8 cellular contexts compared by ENCODE assay signal in genomic region chr21:46322351-46323226, GRCh38. TPM values are rescaled to one million over a fixed set of nuclear protein-coding genes. Genes with fewer than 3 reads are reported as not detected.
A peak's percentile ranks its signal among the peaks of the same experiment; 100 is the strongest.
DNase-seq lines count a peak whose midpoint lies in the region; ATAC-seq, FAIRE-seq and TF ChIP-seq lines count a peak whose summit lies in the region.

No MANE protein-coding gene starts in this region.

- H3K79me2 ChIP-seq in mesendoderm (ENCODE audit: control insufficient read depth, insufficient read depth, low read length), result peaks cover 42% of the 10 kb centered on the region

- H4K5ac ChIP-seq in mesendoderm (ENCODE audit: low read length), result no peak overlapping the region

- H3K18ac ChIP-seq in mesendoderm (ENCODE audit: low read length), result peak overlapping the region; percentile 92

- H3K4me3 ChIP-seq in cardiac fibroblast (replicated peaks in 1 of 2; ENCODE audit: low read depth in 2 of 2, low read length in 2 of 2) (peak overlapping the region; percentile 68 to 75), mesendoderm (ENCODE audit: low read length) (peak overlapping the region; percentile 45), uterus (peak overlapping the region; percentile 84 to 97)

- peak overlapping the region; percentile 99 for H3K4me2 ChIP-seq in mesendoderm (ENCODE audit: low read length)

- H2BK5ac ChIP-seq in mesendoderm (ENCODE audit: low read length), result no peak overlapping the region

- TF ChIP-seq CTCF in cardiac fibroblast (IDR thresholded peaks at IDR 0.05; ENCODE audit: low read depth, low read length) (no peak), uterus (IDR thresholded peaks at IDR 0.05) (no peak)

- H3K23ac ChIP-seq in mesendoderm (ENCODE audit: low read length), result peak overlapping the region; percentile 97

- H3K56ac ChIP-seq in mesendoderm (ENCODE audit: low read length), result peak overlapping the region; percentile 96

- WGBS in mesendoderm (ENCODE audit: extremely low coverage, insufficient coverage, low lambda C conversion rate), result no CpG with 5 or more reads among the region's 50 CpGs

- peaks cover 13% of the 10 kb centered on the region for H3K79me1 ChIP-seq in mesendoderm (ENCODE audit: low read length)

- peak overlapping the region; percentile 99 for H3K4ac ChIP-seq in mesendoderm (ENCODE audit: low read depth, low read length)

- no peak overlapping the region for H2BK15ac ChIP-seq in mesendoderm (replicated peaks; ENCODE audit: low read depth)

- H3K9me3 ChIP-seq in uterus, result no peaks in the 10 kb centered on the region

- H3K27me3 ChIP-seq in mesendoderm (ENCODE audit: insufficient read depth, low read length, poor library complexity) (no peaks in the 10 kb centered on the region), uterus (no peaks in the 10 kb centered on the region)

- no peak for FAIRE-seq in urothelium cell line (lab: Jason Lieb, UNC)

- peak overlapping the region; percentile 19 for H2BK120ac ChIP-seq in mesendoderm (ENCODE audit: low read depth, low read length)

- no peak overlapping the region for H4K8ac ChIP-seq in mesendoderm (ENCODE audit: low read depth, low read length)

- H3K27ac ChIP-seq in mesendoderm (ENCODE audit: low read depth, low read length) (peak overlapping the region; percentile 86), uterus (no peak overlapping the region)

- DNase-seq in DMS53 (lab: John Stamatoyannopoulos, UW) (peak; percentile 63), DMS53 treated with DMSO at 0.1 percent for 48 hours (lab: John Stamatoyannopoulos, UW; ENCODE audit: unreplicated experiment) (no peak), NCI-H748 treated with DMSO at 0.1 percent for 48 hours (lab: John Stamatoyannopoulos, UW) (peak; percentile 17), cardiac fibroblast (ENCODE audit: low read depth in 2 of 2) (peak; percentile 31 to 51), mesendoderm (peak; percentile 57), uterus (no peak), urothelium cell line (ENCODE audit: low spot score) (no peak)

- no peak overlapping the region for H2AK5ac ChIP-seq in mesendoderm (ENCODE audit: low read length)

- peak overlapping the region; percentile 80 for H3K9ac ChIP-seq in mesendoderm (ENCODE audit: low read length)

- intact Hi-C loops in uterus (cut with DNase I; ENCODE audit: low total_unique reads), result no loop called here

- H3K4me1 ChIP-seq in mesendoderm (ENCODE audit: control insufficient read depth, low read depth, low read length) (peaks cover 10% of the 10 kb centered on the region), uterus (peaks cover 0 to 9% of the 10 kb centered on the region in 2 donors)

- H3K36me3 ChIP-seq in mesendoderm (ENCODE audit: control insufficient read depth, insufficient read depth, low read length) (no peaks in the 10 kb centered on the region), uterus (no peaks in the 10 kb centered on the region)

- ATAC-seq in HG03039 (IDR thresholded peaks at IDR 0.05; ENCODE audit: unreplicated experiment), result no peak

- no peak for TF ChIP-seq POLR2A in uterus (IDR thresholded peaks at IDR 0.05)

RNA-seq across cellular contexts. Expression of gene C21orf58, which starts 1.1 kb away (rescaled TPM):
- 7.3 TPM for polyA plus RNA-seq in mesendoderm (2013, experiment 1 of 2)
- polyA plus RNA-seq in mesendoderm (2013, experiment 2 of 2), result 7.5 TPM
- total RNA-seq in uterus, result 1 to 10 TPM in 3 of 4 donors, under 1 TPM in 1; 0.88 to 9.4 (median 5.6) TPM

RNA-seq across cellular contexts. Expression of gene PCNT, which starts 1.4 kb away (rescaled TPM):
- polyA plus RNA-seq in mesendoderm (2013, experiment 1 of 2), result 13.6 TPM
- 12.3 TPM for polyA plus RNA-seq in mesendoderm (2013, experiment 2 of 2)
- 10 to 100 TPM in 2 of 4 donors, 1 to 10 TPM in 2; 6.2 to 29.7 (median 17.1) TPM for total RNA-seq in uterus

RNA-seq across cellular contexts. Expression of gene YBEY, which starts 36.4 kb away (rescaled TPM):
- 16.0 TPM for polyA plus RNA-seq in mesendoderm (2013, experiment 1 of 2)
- 16.8 TPM for polyA plus RNA-seq in mesendoderm (2013, experiment 2 of 2)
- total RNA-seq in uterus, result 10 to 100 TPM in 3 of 4 donors, 1 to 10 TPM in 1; 2.9 to 78.6 (median 13.0) TPM

RNA-seq across cellular contexts. Expression of gene MCM3AP, which starts 37.2 kb away (rescaled TPM):
- 47.2 TPM for polyA plus RNA-seq in mesendoderm (2013, experiment 1 of 2)
- polyA plus RNA-seq in mesendoderm (2013, experiment 2 of 2), result 48.1 TPM
- 100 to 1,000 TPM in 2 of 4 donors, 10 to 100 TPM in 2; 24.1 to 128 (median 93.2) TPM for total RNA-seq in uterus

Comparison
In these comparisons a context has a peak if more than half of its experiments do, and no peak if none do; other contexts are left out.
1. DNase-seq: peak in DMS53 (single experiment), NCI-H748 treated with DMSO at 0.1 percent for 48 hours (single experiment), cardiac fibroblast (2 of 2) and mesendoderm (single experiment); none in DMS53 treated with DMSO at 0.1 percent for 48 hours (single experiment), uterus (0 of 2) and urothelium cell line (single experiment).
2. Peak in every context shown above with its lines, with median percentiles within 50 percentile points of each other: H3K4me3 ChIP-seq.